Comparison of ENCODE assay signal across 18 cellular contexts in the genomic region with DNA sequence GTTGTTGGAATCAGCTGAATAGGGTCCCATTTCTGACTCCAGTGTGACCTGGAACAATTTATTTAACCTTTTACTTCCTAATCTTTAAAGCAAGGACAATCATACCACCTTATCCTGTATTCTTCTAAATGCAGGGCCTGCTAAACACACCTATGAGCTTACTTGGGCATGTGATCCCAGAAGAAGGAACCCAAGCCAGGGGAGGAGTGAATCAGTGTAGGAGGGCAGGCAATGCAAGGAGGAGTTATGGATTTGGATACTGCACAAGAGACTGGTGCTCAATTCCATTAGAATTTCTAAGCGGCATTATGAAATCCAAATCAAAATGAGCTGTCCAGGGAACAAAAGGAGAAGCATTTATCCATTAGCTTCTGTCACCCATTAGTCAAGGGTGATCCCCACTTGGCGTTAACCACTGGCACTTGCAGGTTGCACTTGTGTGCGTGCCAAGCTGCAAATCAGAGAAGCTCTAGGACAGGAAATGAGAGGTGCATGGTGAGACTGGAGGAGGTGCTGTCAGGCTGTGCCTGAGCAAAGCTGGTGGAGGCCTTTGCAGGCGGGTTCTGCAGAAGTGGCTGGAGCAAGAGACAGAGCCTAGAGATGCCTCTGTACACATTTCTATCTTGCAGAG.
DNase-seq lines count a peak whose midpoint lies in the region; ATAC-seq and TF ChIP-seq lines count a peak whose summit lies in the region.
"Had no signal": no experiment of that assay in that cellular context is flagged by ENCODE, and none has a peak within 500 bp of the region (broad histone marks: within the 10 kb centered on the region; RNA-seq: fewer than 3 reads in every experiment).

No MANE protein-coding gene starts in this region.

- peak; percentile 74 for ATAC-seq in GM19351 (IDR thresholded peaks at IDR 0.05; ENCODE audit: unreplicated experiment)
- peak; percentile 86 for ATAC-seq in esophagus mucosa
- ATAC-seq in GM19023 (IDR thresholded peaks at IDR 0.05; ENCODE audit: unreplicated experiment), result no peak
- ATAC-seq: heart left ventricle had no signal

- TF ChIP-seq CTCF in GM12865 (IDR thresholded peaks at IDR 0.05; ENCODE audit: insufficient read depth, low read depth, low read length, missing control alignments), result peak; percentile 2
- no peak for TF ChIP-seq CTCF in tibial nerve (IDR thresholded peaks at IDR 0.05)

- H3K27ac ChIP-seq in tibial nerve, result no peak overlapping the region
- H3K27ac ChIP-seq: heart left ventricle had no signal

- no peaks in the 10 kb centered on the region for H3K27me3 ChIP-seq in tibial nerve
- H3K27me3 ChIP-seq: heart left ventricle had no signal

- WGBS in tibial nerve, 2 donors, result 92 to 96% methylated on average over 4 of the region's 4 CpGs

- peak; percentile 85 for DNase-seq in GM12865 (ENCODE audit: low read depth)
- DNase-seq in NCI-H446 treated with DMSO at 0.1 percent for 48 hours (lab: John Stamatoyannopoulos, UW), result peak; percentile 58
- DNase-seq in NCI-H2029 treated with DMSO at 0.1 percent for 48 hours (lab: John Stamatoyannopoulos, UW), result no peak
- DNase-seq in tibial nerve (ENCODE audit: low spot score in 2 of 2), result no peak
- no peak for DNase-seq in NOMO-1 (lab: John Stamatoyannopoulos, UW; ENCODE audit: unreplicated experiment in 2 of 2)
- DNase-seq: amniotic stem cell; Calu3; cortex of kidney; erythroblast; heart left ventricle; kidney; midbrain; NCI-H2081 treated with DMSO at 0.1 percent for 48 hours; nucleus accumbens; stimulated activated CD4-positive, alpha-beta T cell treated with anti-CD3 and anti-CD28 coated beads, Interleukin-4, amount 100 ng/mL, for 4 hours had no signal

- H3K4me3 ChIP-seq in GM12865 (ENCODE audit: low read depth, low read length), result no peak overlapping the region
- H3K4me3 ChIP-seq in tibial nerve, result no peak overlapping the region
- H3K4me3 ChIP-seq: heart left ventricle had no signal

- no peaks in the 10 kb centered on the region for H3K4me1 ChIP-seq in tibial nerve

- TF ChIP-seq EP300 in tibial nerve (IDR thresholded peaks at IDR 0.05), result no peak

- no peaks in the 10 kb centered on the region for H3K36me3 ChIP-seq in tibial nerve
- H3K36me3 ChIP-seq: heart left ventricle had no signal

- no peak for TF ChIP-seq POLR2A in tibial nerve (IDR thresholded peaks at IDR 0.05)

- no peaks in the 10 kb centered on the region for H3K9me3 ChIP-seq in tibial nerve
- H3K9me3 ChIP-seq: heart left ventricle had no signal

Comparison
In these comparisons a context has a peak if more than half of its experiments do, and no peak if none do; other contexts are left out.
1. DNase-seq: peak in GM12865 (single experiment) and NCI-H446 treated with DMSO at 0.1 percent for 48 hours (single experiment); none in NCI-H2029 treated with DMSO at 0.1 percent for 48 hours (single experiment), tibial nerve (0 of 2) and NOMO-1 (0 of 2).